In the genomic region with DNA sequence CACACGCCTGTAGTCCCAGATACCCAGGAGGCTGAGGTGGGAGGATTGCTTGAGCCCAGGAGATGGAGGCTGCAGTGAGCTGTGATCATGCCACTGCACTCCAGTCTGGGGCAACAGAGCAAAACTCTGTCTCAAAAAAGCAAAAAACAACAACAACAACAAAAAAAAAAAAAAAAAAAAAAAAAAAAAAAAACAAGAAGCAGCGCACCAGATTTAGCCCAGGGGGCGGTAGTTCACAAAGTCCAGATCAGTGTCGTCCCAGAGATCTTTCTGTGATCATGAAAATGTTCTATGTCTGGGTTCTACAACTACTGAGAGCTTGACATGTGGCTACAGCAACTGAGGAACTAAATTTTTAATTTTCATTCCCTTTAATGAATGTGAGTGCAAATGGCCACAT, we compare ENCODE assay signal across 12 cellular contexts. TPM values are rescaled to one million over a fixed set of nuclear protein-coding genes. Genes with fewer than 3 reads are reported as not detected.
DNase-seq lines count a peak whose midpoint lies in the region; ATAC-seq and TF ChIP-seq lines count a peak whose summit lies in the region.
"Had no signal": no experiment of that assay in that cellular context is flagged by ENCODE, and none has a peak within 500 bp of the region (broad histone marks: within the 10 kb centered on the region; RNA-seq: fewer than 3 reads in every experiment).

No MANE protein-coding gene starts in this region.

- H3K4me3 Mint-ChIP-seq in activated T-helper 17 cell treated with anti-CD3 and anti-CD28 coated beads, Interleukin-2, amount 50 U/mL, for 72 hours, result no peak overlapping the region
- H3K4me3 Mint-ChIP-seq: activated naive CD8-positive, alpha-beta T cell had no signal

- no peaks in the 10 kb centered on the region for H3K79me2 ChIP-seq in SU-DHL-6 (ENCODE audit: insufficient read depth, low read length)
- no peaks in the 10 kb centered on the region for H3K79me2 ChIP-seq in hepatocyte

- TF ChIP-seq POLR2A in prostate gland (IDR thresholded peaks at IDR 0.05), result no peak

- 50% methylated on average over 4 of the region's 4 CpGs for WGBS in hepatocyte (ENCODE audit: low lambda C conversion rate, missing lambda C conversion rate)
- 86% methylated on average over 4 of the region's 4 CpGs for WGBS in prostate gland

- H3K9me3 Mint-ChIP-seq in activated T-helper 17 cell treated with anti-CD3 and anti-CD28 coated beads, Interleukin-2, amount 50 U/mL, for 72 hours, result peaks cover 3% of the 10 kb centered on the region

- no peaks in the 10 kb centered on the region for H3K9me3 ChIP-seq in SU-DHL-6 (ENCODE audit: insufficient read depth, low read length)
- H3K9me3 ChIP-seq in hepatocyte (ENCODE audit: low read depth), result no peaks in the 10 kb centered on the region
- H3K9me3 ChIP-seq in prostate gland, result no peaks in the 10 kb centered on the region
- H3K9me3 ChIP-seq: tibial artery had no signal

- H3K36me3 ChIP-seq in SU-DHL-6 (ENCODE audit: low read length) (no peaks in the 10 kb centered on the region), hepatocyte (replicated peaks; ENCODE audit: insufficient read depth, low read depth) (no peaks in the 10 kb centered on the region), prostate gland (no peaks in the 10 kb centered on the region)

- H3K9ac ChIP-seq in SU-DHL-6 (ENCODE audit: low read length), result no peak overlapping the region

- ATAC-seq in GM19397 (IDR thresholded peaks at IDR 0.05; ENCODE audit: unreplicated experiment), result no peak
- ATAC-seq in activated T-helper 17 cell treated with anti-CD3 and anti-CD28 coated beads, Interleukin-2, amount 50 U/mL, for 72 hours (replicated peaks), result no peak

- peaks cover 90% of the 10 kb centered on the region for H3K36me3 Mint-ChIP-seq in activated T-helper 17 cell treated with anti-CD3 and anti-CD28 coated beads, Interleukin-2, amount 50 U/mL, for 72 hours (ENCODE audit: low read depth)

- DNase-seq in AG09319 (ENCODE audit: extremely low read depth, low read depth), result no peak
- DNase-seq in hepatocyte (ENCODE audit: low spot score), result no peak
- DNase-seq in prostate gland (ENCODE audit: low spot score), result no peak
- DNase-seq in NOMO-1 treated with DMSO at 0.1 percent for 48 hours (lab: John Stamatoyannopoulos, UW; ENCODE audit: unreplicated experiment), result no peak
- DNase-seq: GF-D8, NCI-H2029 treated with DMSO at 0.1 percent for 48 hours, tibial artery had no signal

- H3K27me3 ChIP-seq in SU-DHL-6 (ENCODE audit: low read length) (no peaks in the 10 kb centered on the region), hepatocyte (peaks cover 18% of the 10 kb centered on the region), prostate gland (replicated peaks; ENCODE audit: insufficient read depth) (no peaks in the 10 kb centered on the region)
- H3K27me3 ChIP-seq: tibial artery had no signal

- H2AFZ ChIP-seq in SU-DHL-6 (ENCODE audit: low read depth, low read length, severe bottlenecking) (no peak overlapping the region), hepatocyte (no peak overlapping the region)

- no peak overlapping the region for H3K27ac Mint-ChIP-seq in activated T-helper 17 cell treated with anti-CD3 and anti-CD28 coated beads, Interleukin-2, amount 50 U/mL, for 72 hours
- H3K27ac Mint-ChIP-seq: activated naive CD8-positive, alpha-beta T cell had no signal

- H4K20me1 ChIP-seq in SU-DHL-6 (ENCODE audit: low read depth, low read length) (no peaks in the 10 kb centered on the region), hepatocyte (ENCODE audit: insufficient read depth, poor library complexity, severe bottlenecking) (no peaks in the 10 kb centered on the region)

- no peak overlapping the region for H3K27ac ChIP-seq in SU-DHL-6 (ENCODE audit: low read depth, low read length)
- H3K27ac ChIP-seq in hepatocyte, result no peak overlapping the region
- no peak overlapping the region for H3K27ac ChIP-seq in prostate gland
- H3K27ac ChIP-seq: tibial artery had no signal

- TF ChIP-seq CTCF in AG09319 (IDR thresholded peaks at IDR 0.05; ENCODE audit: low read depth, low read length) (peak; percentile 8), GM12875 (IDR thresholded peaks at IDR 0.05; ENCODE audit: borderline replicate concordance, insufficient read depth, low read depth, low read length) (peak; percentile 14; the same call in 1 of the 2 replicates), SU-DHL-6 (IDR thresholded peaks at IDR 0.05; ENCODE audit: insufficient read depth, low read length, poor library complexity, severe bottlenecking) (peak; percentile 32), hepatocyte (IDR thresholded peaks at IDR 0.05; ENCODE audit: poor library complexity) (peak; percentile 23), prostate gland (IDR thresholded peaks at IDR 0.05) (no peak)

- H3K4me2 ChIP-seq in SU-DHL-6 (ENCODE audit: low read depth, low read length, poor library complexity, severe bottlenecking) (no peak overlapping the region), hepatocyte (no peak overlapping the region)

- intact Hi-C loops in prostate gland (cut with DNase I), result no loop called here

- H3K9me2 ChIP-seq in SU-DHL-6 (replicated peaks; ENCODE audit: insufficient read depth, low read length) (no peaks in the 10 kb centered on the region), hepatocyte (replicated peaks; ENCODE audit: insufficient read depth) (no peaks in the 10 kb centered on the region)

- no peak overlapping the region for H3K4me3 ChIP-seq in GM12875 (ENCODE audit: low read depth, low read length)
- no peak overlapping the region for H3K4me3 ChIP-seq in SU-DHL-6 (ENCODE audit: insufficient read depth, low read length, poor library complexity, severe bottlenecking)
- H3K4me3 ChIP-seq in hepatocyte, result no peak overlapping the region
- H3K4me3 ChIP-seq in prostate gland, result no peak overlapping the region
- H3K4me3 ChIP-seq: tibial artery had no signal

- H3K4me1 ChIP-seq in hepatocyte (ENCODE audit: insufficient read depth) (no peaks in the 10 kb centered on the region), prostate gland (replicated peaks) (no peaks in the 10 kb centered on the region)
- H3K4me1 ChIP-seq: tibial artery had no signal

- H3F3A ChIP-seq in SU-DHL-6 (ENCODE audit: insufficient read depth), result no peaks in the 10 kb centered on the region

- H3K27me3 Mint-ChIP-seq in activated T-helper 17 cell treated with anti-CD3 and anti-CD28 coated beads, Interleukin-2, amount 50 U/mL, for 72 hours, result no peaks in the 10 kb centered on the region
- H3K27me3 Mint-ChIP-seq: activated naive CD8-positive, alpha-beta T cell had no signal

- H3K4me1 Mint-ChIP-seq in activated T-helper 17 cell treated with anti-CD3 and anti-CD28 coated beads, Interleukin-2, amount 50 U/mL, for 72 hours, result no peaks in the 10 kb centered on the region

RNA-seq across cellular contexts. Expression of a gene that starts 27.4 kb away (rescaled TPM):
- total RNA-seq in hepatocyte (0.44 and 0.50 TPM in 2 replicates), prostate gland (10 to 100 TPM in 1 of 2 donors, 1 to 10 TPM in 1; 9.7 to 12.4 TPM)
- polyA plus RNA-seq in hepatocyte, result not detected in 2 replicates
- total RNA-seq in activated T-helper 17 cell treated with anti-CD3 and anti-CD28 coated beads, Interleukin-2, amount 50 U/mL, for 72 hours, result 10 to 100 TPM; 44.6 to 64.8 TPM

RNA-seq across cellular contexts. Expression of a gene that starts 50.8 kb away (rescaled TPM):
- total RNA-seq in hepatocyte (0.47 and 1.0 TPM in 2 replicates), prostate gland (10 to 100 TPM in 1 of 2 donors, 1 to 10 TPM in 1; 2.6 to 21.2 TPM)
- 0.89 and 2.3 TPM in 2 replicates for polyA plus RNA-seq in hepatocyte
- 10 to 100 TPM; 13.2 to 17.4 TPM for total RNA-seq in activated T-helper 17 cell treated with anti-CD3 and anti-CD28 coated beads, Interleukin-2, amount 50 U/mL, for 72 hours

Comparison
In these comparisons a context has a peak if more than half of its experiments do, and no peak if none do; other contexts are left out.
1. CTCF ChIP-seq: peak in AG09319 (single experiment), GM12875 (single experiment), SU-DHL-6 (single experiment) and hepatocyte (single experiment); none in prostate gland (0 of 4).